40 cellular contexts compared by ENCODE assay signal in the genomic region with DNA sequence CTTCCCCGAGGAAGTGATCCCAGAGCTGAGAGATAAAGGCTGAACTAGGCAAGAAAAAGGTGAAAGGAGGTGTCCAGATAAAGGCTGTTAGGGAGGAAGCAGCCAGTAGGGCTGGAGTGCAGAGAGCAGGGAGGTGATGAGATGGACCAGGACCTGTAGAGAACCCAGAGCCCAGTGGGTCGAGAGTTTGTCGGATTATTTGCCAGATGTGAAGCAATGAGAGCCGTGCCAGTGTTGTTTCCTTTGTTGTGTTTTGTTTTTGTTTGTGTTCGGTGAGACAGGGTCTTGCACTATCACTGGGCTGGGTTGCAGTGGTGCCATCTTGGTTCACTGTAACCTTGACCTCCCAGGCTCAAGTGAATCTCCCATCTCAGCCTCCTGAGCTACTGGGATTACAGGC.
"Had no signal": no experiment of that assay in that cellular context is flagged by ENCODE, and none has a peak within 500 bp of the region (broad histone marks: within the 10 kb centered on the region; RNA-seq: fewer than 3 reads in every experiment).

No MANE protein-coding gene starts in this region.

- DNase-seq: activated CD4-positive, alpha-beta memory T cell treated with anti-CD3 and anti-CD28 coated beads, Interleukin-2, amount 10 ng/mL, durations not matched to agents 7 days and 5 days; activated CD4-positive, alpha-beta T cell treated with anti-CD3 and anti-CD28 coated beads for 1 hour; activated CD4-positive, alpha-beta T cell treated with anti-CD3 and anti-CD28 coated beads for 36 hours; activated CD4-positive, alpha-beta T cell treated with anti-CD3 and anti-CD28 coated beads for 48 hours; activated CD4-positive, alpha-beta T cell treated with anti-CD3 and anti-CD28 coated beads, Interleukin-2, amount 10 ng/mL, durations not matched to agents 7 days and 5 days; activated CD4-positive, alpha-beta T cell treated with anti-CD3 and anti-CD28 coated beads, Interleukin-2, amount 50 U/mL, for 48 hours; activated CD4-positive, CD25-positive, alpha-beta regulatory T cell; activated CD8-positive, alpha-beta memory T cell treated with anti-CD3 and anti-CD28 coated beads, Interleukin-2, amount 50 U/mL, for 4 hours; activated effector memory CD4-positive, alpha-beta T cell treated with anti-CD3 and anti-CD28 coated beads, Interleukin-2, amount 50 U/mL, for 16 hours; activated gamma-delta T cell treated with Interleukin-2 at 50 U/mL for 16 hours; activated naive CD4-positive, alpha-beta T cell; activated naive CD4-positive, alpha-beta T cell treated with anti-CD3 and anti-CD28 coated beads for 36 hours; activated naive CD4-positive, alpha-beta T cell treated with anti-CD3 and anti-CD28 coated beads, Interleukin-2, amount 50 U/mL, for 16 hours; activated naive CD8-positive, alpha-beta T cell treated with anti-CD3 and anti-CD28 coated beads for 36 hours; activated T-cell treated with anti-CD3 and anti-CD28 coated beads for 4 hours; activated T-cell treated with anti-CD3 and anti-CD28 coated beads, Interleukin-2, amount 50 U/mL, for 1 hour; activated T-cell treated with anti-CD3 and anti-CD28 coated beads, Interleukin-2, amount 50 U/mL, for 4 hours; activated T-cell treated with anti-CD3 and anti-CD28 coated beads, Interleukin-2, amount 50 U/mL, for 72 hours; adrenal gland; amniotic stem cell; aorta; body of pancreas; brain microvascular endothelial cell; cerebellar nuclear complex; T-helper 1 cell; T-helper 2 cell; T-helper 9 cell; WERI-Rb-1 had no signal

- H3K4me1 Mint-ChIP-seq: activated CD4-positive, alpha-beta memory T cell treated with anti-CD3 and anti-CD28 coated beads, Interleukin-2, amount 10 ng/mL, durations not matched to agents 7 days and 5 days; activated CD4-positive, alpha-beta T cell treated with anti-CD3 and anti-CD28 coated beads for 36 hours; activated CD4-positive, alpha-beta T cell treated with anti-CD3 and anti-CD28 coated beads, Interleukin-2, amount 10 ng/mL, durations not matched to agents 7 days and 5 days; activated naive CD8-positive, alpha-beta T cell treated with anti-CD3 and anti-CD28 coated beads for 36 hours; WTC11 had no signal

- H3K36me3 Mint-ChIP-seq: activated naive CD4-positive, alpha-beta T cell treated with anti-CD3 and anti-CD28 coated beads, Interleukin-2, amount 50 U/mL, for 72 hours had no signal

- H3K9me3 ChIP-seq: adrenal gland, body of pancreas, breast epithelium had no signal

- H3K27me3 ChIP-seq: adrenal gland, body of pancreas, brain microvascular endothelial cell, breast epithelium, cardiac muscle cell had no signal

- H3K27ac ChIP-seq: adrenal gland, body of pancreas, brain microvascular endothelial cell, breast epithelium, cardiac muscle cell, WERI-Rb-1 had no signal

- H3K27me3 Mint-ChIP-seq: activated CD4-positive, alpha-beta memory T cell treated with anti-CD3 and anti-CD28 coated beads, Interleukin-2, amount 10 ng/mL, durations not matched to agents 7 days and 5 days; activated naive CD8-positive, alpha-beta T cell treated with anti-CD3 and anti-CD28 coated beads for 36 hours; activated T-helper 17 cell treated with anti-CD3 and anti-CD28 coated beads, Interleukin-2, amount 50 U/mL, for 72 hours had no signal

- H3K36me3 ChIP-seq: adrenal gland, brain microvascular endothelial cell, breast epithelium, cardiac muscle cell, WERI-Rb-1 had no signal

- H3K4me3 Mint-ChIP-seq: activated CD4-positive, alpha-beta memory T cell treated with anti-CD3 and anti-CD28 coated beads, Interleukin-2, amount 10 ng/mL, durations not matched to agents 7 days and 5 days; activated CD4-positive, alpha-beta T cell treated with anti-CD3 and anti-CD28 coated beads for 36 hours; activated CD4-positive, alpha-beta T cell treated with anti-CD3 and anti-CD28 coated beads, Interleukin-2, amount 10 ng/mL, durations not matched to agents 7 days and 5 days; activated naive CD4-positive, alpha-beta T cell treated with anti-CD3 and anti-CD28 coated beads for 36 hours; activated naive CD8-positive, alpha-beta T cell treated with anti-CD3 and anti-CD28 coated beads for 36 hours; activated T-cell treated with anti-CD3 and anti-CD28 coated beads, Interleukin-2, amount 50 U/mL, for 4 hours; activated T-cell treated with anti-CD3 and anti-CD28 coated beads, Interleukin-2, amount 50 U/mL, for 72 hours; activated T-helper 1 cell treated with anti-CD3 and anti-CD28 coated beads, Interleukin-12 subunit alpha, Interleukin-12 subunit beta, Interleukin-2, Interleukin-4 antibody, amounts not matched to agents 30 ng/mL and 10 ng/mL and 1 ng/mL, durations not matched to agents 14 hours and 24 hours and 36 hours; activated T-helper 17 cell treated with anti-CD3 and anti-CD28 coated beads, Interleukin-2, amount 50 U/mL, for 72 hours; central memory CD8-positive, alpha-beta T cell; T-helper 1 cell treated with Interleukin-12 subunit alpha and Interleukin-12 subunit beta and Interleukin-4 antibody, amounts not matched to agents 30 μg/mL and 1 μg/mL, for 36 hours; T-helper 2 cell treated with Interferon-gamma antibody and Interleukin-4, amounts not matched to agents 5 μg/mL and 100 μg/mL, for 36 hours; WTC11 had no signal

- H3K4me3 ChIP-seq: adrenal gland, body of pancreas, breast epithelium, cardiac muscle cell had no signal

- FAIRE-seq: astrocyte, TTC549 had no signal

- ATAC-seq: activated CD4-positive, alpha-beta T cell treated with anti-CD3 and anti-CD28 coated beads for 36 hours; activated CD4-positive, CD25-positive, alpha-beta regulatory T cell treated with anti-CD3 and anti-CD28 coated beads, Interleukin-2, amount 50 U/mL, for 24 hours; activated naive CD4-positive, alpha-beta T cell treated with anti-CD3 and anti-CD28 coated beads, Interleukin-2, amount 50 U/mL, for 72 hours; activated T-cell treated with anti-CD3 and anti-CD28 coated beads, Interleukin-2, amount 50 U/mL, for 4 hours; activated T-cell treated with anti-CD3 and anti-CD28 coated beads, Interleukin-2, amount 50 U/mL, for 72 hours; activated T-helper 17 cell treated with anti-CD3 and anti-CD28 coated beads, Interleukin-2, amount 50 U/mL, for 72 hours; body of pancreas; WTC11 had no signal

- H3K4me1 ChIP-seq: adrenal gland, body of pancreas, breast epithelium had no signal

- H3K9me3 Mint-ChIP-seq: activated CD4-positive, alpha-beta memory T cell treated with anti-CD3 and anti-CD28 coated beads, Interleukin-2, amount 10 ng/mL, durations not matched to agents 7 days and 5 days; activated naive CD4-positive, alpha-beta T cell treated with anti-CD3 and anti-CD28 coated beads for 36 hours; activated naive CD8-positive, alpha-beta T cell treated with anti-CD3 and anti-CD28 coated beads for 36 hours; activated T-cell treated with anti-CD3 and anti-CD28 coated beads, Interleukin-2, amount 50 U/mL, for 4 hours; activated T-cell treated with anti-CD3 and anti-CD28 coated beads, Interleukin-2, amount 50 U/mL, for 72 hours; activated T-helper 1 cell treated with anti-CD3 and anti-CD28 coated beads, Interleukin-12 subunit alpha, Interleukin-12 subunit beta, Interleukin-2, Interleukin-4 antibody, amounts not matched to agents 30 ng/mL and 10 ng/mL and 1 ng/mL, durations not matched to agents 14 hours and 24 hours and 36 hours had no signal

- H3K27ac Mint-ChIP-seq: activated CD4-positive, alpha-beta memory T cell treated with anti-CD3 and anti-CD28 coated beads, Interleukin-2, amount 10 ng/mL, durations not matched to agents 7 days and 5 days; activated CD4-positive, alpha-beta T cell treated with anti-CD3 and anti-CD28 coated beads for 36 hours; activated CD4-positive, alpha-beta T cell treated with anti-CD3 and anti-CD28 coated beads, Interleukin-2, amount 10 ng/mL, durations not matched to agents 7 days and 5 days; activated naive CD4-positive, alpha-beta T cell treated with anti-CD3 and anti-CD28 coated beads for 36 hours; activated naive CD4-positive, alpha-beta T cell treated with anti-CD3 and anti-CD28 coated beads, Interleukin-2, amount 50 U/mL, for 72 hours; activated naive CD8-positive, alpha-beta T cell treated with anti-CD3 and anti-CD28 coated beads for 36 hours; activated T-cell treated with anti-CD3 and anti-CD28 coated beads, Interleukin-2, amount 50 U/mL, for 72 hours; activated T-helper 1 cell treated with anti-CD3 and anti-CD28 coated beads, Interleukin-12 subunit alpha, Interleukin-12 subunit beta, Interleukin-2, Interleukin-4 antibody, amounts not matched to agents 30 ng/mL and 10 ng/mL and 1 ng/mL, durations not matched to agents 14 hours and 24 hours and 36 hours; activated T-helper 17 cell treated with anti-CD3 and anti-CD28 coated beads, Interleukin-2, amount 50 U/mL, for 72 hours; T-helper 1 cell treated with Interleukin-12 subunit alpha and Interleukin-12 subunit beta and Interleukin-4 antibody, amounts not matched to agents 30 μg/mL and 1 μg/mL, for 36 hours; T-helper 2 cell treated with Interferon-gamma antibody and Interleukin-4, amounts not matched to agents 5 μg/mL and 100 μg/mL, for 36 hours; WTC11 had no signal
